In genomic region chr2:9146656-9147055, GRCh38 we compare ENCODE assay signal across 32 cellular contexts. TPM values are rescaled to one million over a fixed set of nuclear protein-coding genes. Genes with fewer than 3 reads are reported as not detected.
"Had no signal": no experiment of that assay in that cellular context is flagged by ENCODE, and none has a peak within 500 bp of the region (broad histone marks: within the 10 kb centered on the region; RNA-seq: fewer than 3 reads in every experiment).

No MANE protein-coding gene starts in this region.

- H3K9ac ChIP-seq: KMS-11 had no signal

- H3K36me3 ChIP-seq: cardiac muscle cell, WERI-Rb-1 had no signal

- H3K9me3 Mint-ChIP-seq: activated naive CD8-positive, alpha-beta T cell treated with anti-CD3 and anti-CD28 coated beads for 36 hours; activated T-cell treated with anti-CD3 and anti-CD28 coated beads, Interleukin-2, amount 50 U/mL, for 4 hours; activated T-helper 1 cell treated with anti-CD3 and anti-CD28 coated beads, Interleukin-12 subunit alpha, Interleukin-12 subunit beta, Interleukin-2, Interleukin-4 antibody, amounts not matched to agents 30 ng/mL and 10 ng/mL and 1 ng/mL, durations not matched to agents 14 hours and 24 hours and 36 hours; central memory CD8-positive, alpha-beta T cell had no signal

- H3K27ac ChIP-seq: cardiac muscle cell, KMS-11, SK-N-MC, WERI-Rb-1 had no signal

- H3K27me3 ChIP-seq: cardiac muscle cell had no signal

- H3K27ac Mint-ChIP-seq: activated CD8-positive, alpha-beta T cell treated with anti-CD3 and anti-CD28 coated beads, Interleukin-2, amount 10 ng/mL, durations not matched to agents 7 days and 5 days; activated naive CD8-positive, alpha-beta T cell treated with anti-CD3 and anti-CD28 coated beads for 36 hours; activated T-helper 1 cell treated with anti-CD3 and anti-CD28 coated beads, Interleukin-12 subunit alpha, Interleukin-12 subunit beta, Interleukin-2, Interleukin-4 antibody, amounts not matched to agents 30 ng/mL and 10 ng/mL and 1 ng/mL, durations not matched to agents 14 hours and 24 hours and 36 hours had no signal

- H3K4me2 ChIP-seq: KMS-11 had no signal

- H3K4me3 Mint-ChIP-seq: activated CD8-positive, alpha-beta T cell treated with anti-CD3 and anti-CD28 coated beads, Interleukin-2, amount 10 ng/mL, durations not matched to agents 7 days and 5 days; activated naive CD8-positive, alpha-beta T cell treated with anti-CD3 and anti-CD28 coated beads for 36 hours; activated T-cell treated with anti-CD3 and anti-CD28 coated beads, Interleukin-2, amount 50 U/mL, for 4 hours; activated T-helper 1 cell treated with anti-CD3 and anti-CD28 coated beads, Interleukin-12 subunit alpha, Interleukin-12 subunit beta, Interleukin-2, Interleukin-4 antibody, amounts not matched to agents 30 ng/mL and 10 ng/mL and 1 ng/mL, durations not matched to agents 14 hours and 24 hours and 36 hours; central memory CD8-positive, alpha-beta T cell had no signal

- ATAC-seq: activated CD8-positive, alpha-beta T cell treated with anti-CD3 and anti-CD28 coated beads, Interleukin-2, amount 10 ng/mL, durations not matched to agents 7 days and 5 days; activated T-cell treated with anti-CD3 and anti-CD28 coated beads, Interleukin-2, amount 50 U/mL, for 4 hours had no signal

- DNase-seq: activated CD4-positive, alpha-beta T cell treated with anti-CD3 and anti-CD28 coated beads for 1 hour; activated CD4-positive, alpha-beta T cell treated with anti-CD3 and anti-CD28 coated beads for 48 hours; activated CD4-positive, alpha-beta T cell treated with anti-CD3 and anti-CD28 coated beads, Interleukin-2, amount 50 U/mL, for 4 hours; activated CD4-positive, CD25-positive, alpha-beta regulatory T cell; activated CD8-positive, alpha-beta T cell treated with anti-CD3 and anti-CD28 coated beads, Interleukin-2, amount 10 ng/mL, durations not matched to agents 7 days and 5 days; activated effector memory CD4-positive, alpha-beta T cell treated with Interleukin-2 at 50 U/mL for 16 hours; activated naive CD4-positive, alpha-beta T cell treated with anti-CD3 and anti-CD28 coated beads, Interleukin-2, amount 50 U/mL, for 16 hours; activated naive CD8-positive, alpha-beta T cell treated with anti-CD3 and anti-CD28 coated beads for 36 hours; activated T-cell treated with anti-CD3 and anti-CD28 coated beads for 4 hours; activated T-cell treated with anti-CD3 and anti-CD28 coated beads, Interleukin-2, amount 50 U/mL, for 4 hours; amniotic stem cell; aorta; MM.1S; MV-4-11; NCI-H1092; NCI-H1436 treated with DMSO at 0.1 percent for 48 hours; NCI-H187; NCI-H2029 treated with DMSO at 0.1 percent for 48 hours; NCI-H2107; NCI-H2171; NCI-H510A; NCI-H526; NCI-H748 treated with DMSO at 0.1 percent for 48 hours; NK-92 treated with Interleukin-12 subunit alpha and Interleukin-12 subunit beta, amount 100 ng/mL, for 24 hours; Right ventricle myocardium superior; T1000; WERI-Rb-1 had no signal

- H3K36me3 Mint-ChIP-seq: activated naive CD8-positive, alpha-beta T cell treated with anti-CD3 and anti-CD28 coated beads for 36 hours had no signal

- H3K4me3 ChIP-seq: cardiac muscle cell, SK-N-MC had no signal

RNA-seq across cellular contexts. Expression of gene ASAP2, which starts 60.0 kb away (rescaled TPM):
- total RNA-seq: activated CD8-positive, alpha-beta T cell treated with anti-CD3 and anti-CD28 coated beads, Interleukin-2, amount 10 ng/mL, durations not matched to agents 7 days and 5 days had no signal
